ENCODE assay signal across 19 cellular contexts in the genomic region with DNA sequence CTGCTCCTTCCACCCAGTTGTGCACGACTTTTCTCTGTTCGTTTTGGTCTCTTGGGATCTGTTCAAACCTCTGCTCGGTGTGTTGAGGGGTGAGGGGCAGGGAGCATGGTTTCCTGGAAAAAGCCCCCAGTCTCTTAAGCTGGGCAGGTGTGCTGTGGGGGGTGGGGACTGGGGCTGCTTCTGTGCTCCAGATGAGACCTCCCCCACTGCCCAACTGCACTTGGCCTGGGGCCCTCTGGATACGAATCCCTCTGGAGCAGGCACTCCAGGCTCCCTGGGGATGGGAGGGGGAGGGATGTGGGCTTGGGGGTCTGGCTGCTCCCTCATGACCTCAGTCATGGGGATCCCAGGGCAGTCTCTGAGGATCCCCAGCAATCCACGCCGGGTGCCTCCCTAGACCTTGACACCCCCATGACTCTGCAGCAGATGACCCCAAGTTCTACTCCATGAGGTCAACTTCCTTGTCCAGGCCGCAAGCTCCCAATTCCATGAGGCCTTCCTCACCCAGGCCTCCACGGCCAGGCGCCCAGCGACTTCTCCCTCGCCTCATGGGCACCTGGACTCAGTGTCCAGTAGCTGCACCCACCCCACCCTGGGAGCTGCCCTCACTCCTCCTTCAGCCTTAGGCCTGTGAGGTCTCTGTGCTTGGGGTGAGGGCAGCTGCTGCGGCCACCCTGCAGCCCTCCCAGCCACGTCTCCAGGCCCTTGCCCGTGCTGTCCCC. TPM values are rescaled to one million over a fixed set of nuclear protein-coding genes. Genes with fewer than 3 reads are reported as not detected.
DNase-seq lines count a peak whose midpoint lies in the region; ATAC-seq and TF ChIP-seq lines count a peak whose summit lies in the region.
"Had no signal": no experiment of that assay in that cellular context is flagged by ENCODE, and none has a peak within 500 bp of the region (broad histone marks: within the 10 kb centered on the region; RNA-seq: fewer than 3 reads in every experiment).

No MANE protein-coding gene starts in this region.

- no peak overlapping the region for H3K4me3 Mint-ChIP-seq in activated T-cell treated with anti-CD3 and anti-CD28 coated beads, Interleukin-2, amount 50 U/mL, for 24 hours
- no peak overlapping the region for H3K4me3 Mint-ChIP-seq in WTC11
- H3K4me3 Mint-ChIP-seq in stimulated activated memory B cell treated with anti-CD40 and anti-IgM and Interleukin-4, amounts not matched to agents 10 μg/mL and 1 μg/mL and 100 μg/mL, for 72 hours, result no peak overlapping the region
- H3K4me3 Mint-ChIP-seq: CD4-positive, alpha-beta T cell had no signal

- in situ Hi-C loops in GM13977 (cut with MboI; ENCODE audit: low pct_unique_long_range_greater_than_20kb, low sequenced_read_pairs, unreplicated experiment), result no loop called here

- no peak for ATAC-seq in WTC11
- ATAC-seq in stimulated activated memory B cell treated with anti-CD40 and anti-IgM and Interleukin-4, amounts not matched to agents 10 μg/mL and 1 μg/mL and 100 μg/mL, for 72 hours, result no peak
- ATAC-seq in HG02938 (IDR thresholded peaks at IDR 0.05; ENCODE audit: unreplicated experiment), result no peak
- ATAC-seq: PC-3, Right ventricle myocardium inferior had no signal

- H3K4me1 Mint-ChIP-seq in activated T-cell treated with anti-CD3 and anti-CD28 coated beads, Interleukin-2, amount 50 U/mL, for 24 hours (ENCODE audit: low read depth), result peaks cover 11% of the 10 kb centered on the region
- peaks cover 6% of the 10 kb centered on the region for H3K4me1 Mint-ChIP-seq in WTC11
- H3K4me1 Mint-ChIP-seq in stimulated activated memory B cell treated with anti-CD40 and anti-IgM and Interleukin-4, amounts not matched to agents 10 μg/mL and 1 μg/mL and 100 μg/mL, for 72 hours, result peaks cover 48% of the 10 kb centered on the region

- peak overlapping the region; percentile 68 for H3K27ac Mint-ChIP-seq in activated T-cell treated with anti-CD3 and anti-CD28 coated beads, Interleukin-2, amount 50 U/mL, for 24 hours
- peak overlapping the region; percentile 56; the same call in 1 of the 2 replicates for H3K27ac Mint-ChIP-seq in WTC11
- H3K27ac Mint-ChIP-seq in stimulated activated memory B cell treated with anti-CD40 and anti-IgM and Interleukin-4, amounts not matched to agents 10 μg/mL and 1 μg/mL and 100 μg/mL, for 72 hours, result peak overlapping the region; percentile 55
- H3K27ac Mint-ChIP-seq: CD4-positive, alpha-beta T cell had no signal

- POLR2A ChIA-PET in WTC11 (lab: Charles Lee), result no interaction called here

- CTCF ChIA-PET in WTC11 (lab: Charles Lee), result interaction anchor here (0.9 to 2.3 kb wide), 10 partner anchors 13 to 131 kb away, joined by 3 to 27 read pairs (median 4); a partner anchor contains a TSS

- peaks cover 16% of the 10 kb centered on the region for H3K27me3 Mint-ChIP-seq in activated T-cell treated with anti-CD3 and anti-CD28 coated beads, Interleukin-2, amount 50 U/mL, for 24 hours
- H3K27me3 Mint-ChIP-seq in WTC11 (ENCODE audit: low read depth), result peaks cover 25% of the 10 kb centered on the region
- H3K27me3 Mint-ChIP-seq in stimulated activated memory B cell treated with anti-CD40 and anti-IgM and Interleukin-4, amounts not matched to agents 10 μg/mL and 1 μg/mL and 100 μg/mL, for 72 hours, result peaks cover 20% of the 10 kb centered on the region

- peaks cover 55% of the 10 kb centered on the region for H3K36me3 Mint-ChIP-seq in activated T-cell treated with anti-CD3 and anti-CD28 coated beads, Interleukin-2, amount 50 U/mL, for 24 hours (ENCODE audit: low read depth)
- H3K36me3 Mint-ChIP-seq in WTC11, result peaks cover 8% of the 10 kb centered on the region
- peaks cover 33% of the 10 kb centered on the region for H3K36me3 Mint-ChIP-seq in stimulated activated memory B cell treated with anti-CD40 and anti-IgM and Interleukin-4, amounts not matched to agents 10 μg/mL and 1 μg/mL and 100 μg/mL, for 72 hours

- DNase-seq in activated T-cell treated with anti-CD3 and anti-CD28 coated beads, Interleukin-2, amount 50 U/mL, for 24 hours, result no peak
- DNase-seq in activated T-cell treated with anti-CD3 and anti-CD28 coated beads, Interleukin-2, amount 50 U/mL, for 1 hour, result no peak
- DNase-seq in GM13977 (ENCODE audit: low spot score) (peak; percentile 5), WTC11 (ENCODE audit: low spot score) (no peak), NCI-H1436 treated with DMSO at 0.1 percent for 48 hours (lab: John Stamatoyannopoulos, UW) (no peak)
- no peak for DNase-seq in NK-92 treated with Interleukin-12 subunit alpha and Interleukin-12 subunit beta, amount 100 ng/mL, for 24 hours (lab: John Stamatoyannopoulos, UW)
- DNase-seq: CD4-positive, alpha-beta T cell; DMS79 treated with DMSO at 0.1 percent for 48 hours; GDM1; IMR-90; MV-4-11; NCI-H146; NCI-H345; NCI-H69; PC-3; SK-N-SH had no signal

- TF ChIP-seq CTCF in GM13977 (IDR thresholded peaks at IDR 0.05; ENCODE audit: extremely low read depth, insufficient read depth, missing control alignments), result no peak
- TF ChIP-seq CTCF in WTC11 (IDR thresholded peaks at IDR 0.05), result no peak

- H3K9me3 Mint-ChIP-seq in activated T-cell treated with anti-CD3 and anti-CD28 coated beads, Interleukin-2, amount 50 U/mL, for 24 hours, result no peaks in the 10 kb centered on the region
- H3K9me3 Mint-ChIP-seq in WTC11, result no peaks in the 10 kb centered on the region
- H3K9me3 Mint-ChIP-seq in stimulated activated memory B cell treated with anti-CD40 and anti-IgM and Interleukin-4, amounts not matched to agents 10 μg/mL and 1 μg/mL and 100 μg/mL, for 72 hours, result no peaks in the 10 kb centered on the region
- H3K9me3 Mint-ChIP-seq: CD4-positive, alpha-beta T cell had no signal

TF ChIP-seq in WTC11, 78 proteins besides CTCF, POLR2A, EP300 and RAD21:
- TF ChIP-seq, protein P1, sequence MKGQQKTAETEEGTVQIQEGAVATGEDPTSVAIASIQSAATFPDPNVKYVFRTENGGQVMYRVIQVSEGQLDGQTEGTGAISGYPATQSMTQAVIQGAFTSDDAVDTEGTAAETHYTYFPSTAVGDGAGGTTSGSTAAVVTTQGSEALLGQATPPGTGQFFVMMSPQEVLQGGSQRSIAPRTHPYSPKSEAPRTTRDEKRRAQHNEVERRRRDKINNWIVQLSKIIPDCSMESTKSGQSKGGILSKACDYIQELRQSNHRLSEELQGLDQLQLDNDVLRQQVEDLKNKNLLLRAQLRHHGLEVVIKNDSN (CRISPR knock-in tag; IDR thresholded peaks at IDR 0.05), result no peak
- TF ChIP-seq ZBTB21 (CRISPR knock-in tag; IDR thresholded peaks at IDR 0.05; ENCODE audit: borderline replicate concordance) (no peak), GTF2I (CRISPR knock-in tag; conservative IDR thresholded peaks at IDR 0.05) (no peak), NFATC4 (CRISPR knock-in tag; IDR thresholded peaks at IDR 0.05) (no peak), MXD4 (CRISPR knock-in tag; IDR thresholded peaks at IDR 0.05; ENCODE audit: borderline replicate concordance) (no peak), CREB1 (CRISPR knock-in tag; IDR thresholded peaks at IDR 0.05) (no peak)
- TF ChIP-seq, protein P2, sequence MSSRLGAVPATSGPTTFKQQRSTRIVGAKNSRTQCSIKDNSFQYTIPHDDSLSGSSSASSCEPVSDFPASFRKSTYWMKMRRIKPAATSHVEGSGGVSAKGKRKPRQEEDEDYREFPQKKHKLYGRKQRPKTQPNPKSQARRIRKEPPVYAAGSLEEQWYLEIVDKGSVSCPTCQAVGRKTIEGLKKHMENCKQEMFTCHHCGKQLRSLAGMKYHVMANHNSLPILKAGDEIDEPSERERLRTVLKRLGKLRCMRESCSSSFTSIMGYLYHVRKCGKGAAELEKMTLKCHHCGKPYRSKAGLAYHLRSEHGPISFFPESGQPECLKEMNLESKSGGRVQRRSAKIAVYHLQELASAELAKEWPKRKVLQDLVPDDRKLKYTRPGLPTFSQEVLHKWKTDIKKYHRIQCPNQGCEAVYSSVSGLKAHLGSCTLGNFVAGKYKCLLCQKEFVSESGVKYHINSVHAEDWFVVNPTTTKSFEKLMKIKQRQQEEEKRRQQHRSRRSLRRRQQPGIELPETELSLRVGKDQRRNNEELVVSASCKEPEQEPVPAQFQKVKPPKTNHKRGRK (CRISPR knock-in tag; IDR thresholded peaks at IDR 0.05; ENCODE audit: borderline replicate concordance), result no peak

RNA-seq across cellular contexts. Expression of a gene that starts 5.9 kb away (rescaled TPM):
- 4.5 to 9.7 TPM (median 7.0 TPM) in 3 replicates for total RNA-seq in WTC11 (2021)

RNA-seq across cellular contexts. Expression of a gene that starts 44.2 kb away (rescaled TPM):
- total RNA-seq in WTC11 (2021), result 80.4 to 86.8 TPM (median 83.6 TPM) in 3 replicates
